In genomic region chr7:22488643-22489462, GRCh38 we compare ENCODE assay signal across 8 cellular contexts. TPM values are rescaled to one million over a fixed set of nuclear protein-coding genes. Genes with fewer than 3 reads are reported as not detected.
A peak's percentile ranks its signal among the peaks of the same experiment; 100 is the strongest.
DNase-seq lines count a peak whose midpoint lies in the region; ATAC-seq and TF ChIP-seq lines count a peak whose summit lies in the region.

No MANE protein-coding gene starts in this region.

- ATAC-seq in HG02973 (IDR thresholded peaks at IDR 0.05; ENCODE audit: unreplicated experiment): peak; percentile 67
- peak; percentile 79 for ATAC-seq in lung (ENCODE audit: insufficient read depth, low FRiP score)

- H3K27me3 Mint-ChIP-seq in activated CD4-positive, alpha-beta T cell treated with anti-CD3 and anti-CD28 coated beads, Interleukin-2, amount 10 ng/mL, durations not matched to agents 24 days and 14 days: peaks cover 20% of the 10 kb centered on the region

- no peaks in the 10 kb centered on the region for H3K9me3 ChIP-seq in lung (ENCODE audit: control insufficient read depth in 2 of 2, insufficient read depth in 1 of 2, low read length in 1 of 2)

- H3K4me3 ChIP-seq in lung: no peak overlapping the region

- no peak overlapping the region for H3K4me3 Mint-ChIP-seq in activated CD4-positive, alpha-beta T cell treated with anti-CD3 and anti-CD28 coated beads, Interleukin-2, amount 10 ng/mL, durations not matched to agents 24 days and 14 days

- H3K27ac ChIP-seq in lung (ENCODE audit: low read depth in 1 of 2, low read length in 1 of 2): peak overlapping the region in 1 of 2 donors; percentile 15

- WGBS in lung, 2 donors: 16 to 18% methylated on average over 10 of the region's 10 CpGs

- no peaks in the 10 kb centered on the region for H3K27me3 ChIP-seq in lung (ENCODE audit: control insufficient read depth, insufficient read depth)

- H3K27ac Mint-ChIP-seq in activated CD4-positive, alpha-beta T cell treated with anti-CD3 and anti-CD28 coated beads, Interleukin-2, amount 10 ng/mL, durations not matched to agents 24 days and 14 days: no peak overlapping the region

- H3K36me3 ChIP-seq in lung (ENCODE audit: control insufficient read depth in 2 of 2, insufficient read depth in 2 of 2, low read length in 2 of 2): no peaks in the 10 kb centered on the region

- H3K9me3 Mint-ChIP-seq in activated CD4-positive, alpha-beta T cell treated with anti-CD3 and anti-CD28 coated beads, Interleukin-2, amount 10 ng/mL, durations not matched to agents 24 days and 14 days: no peaks in the 10 kb centered on the region

- DNase-seq in GM03348 (ENCODE audit: low spot score): peak; percentile 82
- peak; percentile 83 for DNase-seq in NCI-H2227 (lab: John Stamatoyannopoulos, UW; ENCODE audit: unreplicated experiment)
- peak; percentile 89 for DNase-seq in activated CD4-positive, alpha-beta T cell treated with anti-CD3 and anti-CD28 coated beads, Interleukin-2, amount 10 ng/mL, durations not matched to agents 24 days and 14 days
- peak; percentile 92 for DNase-seq in dermis blood vessel endothelial cell
- DNase-seq in lung (ENCODE audit: low spot score): peak; percentile 76
- peak; percentile 11 to 22 for DNase-seq in stimulated activated CD8-positive, alpha-beta memory T cell treated with anti-CD3 and anti-CD28 coated beads, Interleukin-15, amount 100 ng/mL, for 48 hours (ENCODE audit: low read depth in 2 of 2)
- no peak for DNase-seq in amniotic stem cell (lab: John Stamatoyannopoulos, UW)

- no peaks in the 10 kb centered on the region for H3K36me3 Mint-ChIP-seq in activated CD4-positive, alpha-beta T cell treated with anti-CD3 and anti-CD28 coated beads, Interleukin-2, amount 10 ng/mL, durations not matched to agents 24 days and 14 days (ENCODE audit: low read depth)

- intact Hi-C loops in activated CD4-positive, alpha-beta T cell treated with anti-CD3 and anti-CD28 coated beads, Interleukin-2, amount 10 ng/mL, durations not matched to agents 24 days and 14 days (cut with micrococcal nuclease): loop anchor here (1.0 kb wide), 2 partner anchors 379 to 386 kb away; no protein-coding TSS in a partner anchor

- peaks cover 2% of the 10 kb centered on the region for H3K4me1 Mint-ChIP-seq in activated CD4-positive, alpha-beta T cell treated with anti-CD3 and anti-CD28 coated beads, Interleukin-2, amount 10 ng/mL, durations not matched to agents 24 days and 14 days

- peaks cover 0 to 4% of the 10 kb centered on the region in 2 donors for H3K4me1 ChIP-seq in lung (ENCODE audit: control insufficient read depth in 2 of 2, insufficient read depth in 2 of 2, low read length in 2 of 2)

- peak; percentile 83 for TF ChIP-seq CTCF in lung (IDR thresholded peaks at IDR 0.05; ENCODE audit: control extremely low read depth, extremely low read depth)

RNA-seq across cellular contexts. Expression of gene STEAP1B, which starts 11.1 kb away (rescaled TPM):
- 0.21 TPM in 1 of 2 replicates, not detected in the other for total RNA-seq in activated CD4-positive, alpha-beta T cell treated with anti-CD3 and anti-CD28 coated beads, Interleukin-2, amount 10 ng/mL, durations not matched to agents 24 days and 14 days
- total RNA-seq in dermis blood vessel endothelial cell (24.5 and 33.4 TPM in 2 replicates), lung (1 to 10 TPM; 1.4 to 1.5 TPM)
- polyA plus RNA-seq in lung: under 1 TPM; 0.16 to 0.50 TPM

Comparison
In these comparisons a context has a peak if more than half of its experiments do, and no peak if none do; other contexts are left out.
1. RNA of gene STEAP1B, which starts 11.1 kb away (total RNA-seq): 24.5 to 33.4 TPM in dermis blood vessel endothelial cell; 1.4 to 1.5 TPM in lung and 0.21 TPM in activated CD4-positive, alpha-beta T cell treated with anti-CD3 and anti-CD28 coated beads, Interleukin-2, amount 10 ng/mL, durations not matched to agents 24 days and 14 days; every median in the first group is over 10 times any median in the second.